ENCODE assay signal across 25 cellular contexts in genomic region chr4:13703096-13703495, GRCh38.
"Had no signal": no experiment of that assay in that cellular context is flagged by ENCODE, and none has a peak within 500 bp of the region (broad histone marks: within the 10 kb centered on the region; RNA-seq: fewer than 3 reads in every experiment).

No MANE protein-coding gene starts in this region.

- H3K4me3 ChIP-seq: adrenal gland, body of pancreas, cardiac muscle cell, colonic mucosa, gastrocnemius medialis, hepatocyte, right atrium auricular region, spleen, tibial nerve had no signal

- H3K4me2 ChIP-seq: hepatocyte had no signal

- DNase-seq: activated CD4-positive, alpha-beta T cell treated with anti-CD3 and anti-CD28 coated beads for 4 hours; activated CD4-positive, alpha-beta T cell treated with anti-CD3 and anti-CD28 coated beads, Interleukin-2, amount 50 U/mL, for 48 hours; activated CD8-positive, alpha-beta memory T cell treated with anti-CD3 and anti-CD28 coated beads for 24 hours; activated effector memory CD4-positive, alpha-beta T cell treated with Interleukin-2 at 50 U/mL for 16 hours; activated naive CD4-positive, alpha-beta T cell treated with anti-CD3 and anti-CD28 coated beads for 36 hours; activated naive CD8-positive, alpha-beta T cell treated with anti-CD3 and anti-CD28 coated beads for 36 hours; adrenal gland; aorta; body of pancreas; cerebellar nuclear complex; colonic mucosa; effector CD8-positive, alpha-beta T cell; gastrocnemius medialis; islet precursor cell; mammary epithelial cell; naive B cell; spleen; stimulated activated naive CD4-positive, alpha-beta T cell treated with Interleukin-2 at 50 U/mL for 16 hours; T-helper 2 cell had no signal

- H3K36me3 Mint-ChIP-seq: activated naive CD8-positive, alpha-beta T cell treated with anti-CD3 and anti-CD28 coated beads for 36 hours; mesothelial cell of epicardium; naive B cell had no signal

- H3K9me3 ChIP-seq: adrenal gland, body of pancreas, colonic mucosa, gastrocnemius medialis, right atrium auricular region, spleen, tibial nerve had no signal

- ATAC-seq: body of pancreas, gastrocnemius medialis had no signal

- H3K4me3 Mint-ChIP-seq: activated naive CD4-positive, alpha-beta T cell treated with anti-CD3 and anti-CD28 coated beads for 36 hours; activated naive CD8-positive, alpha-beta T cell treated with anti-CD3 and anti-CD28 coated beads for 36 hours; mesothelial cell of epicardium; naive B cell had no signal

- H3K4me1 Mint-ChIP-seq: activated naive CD8-positive, alpha-beta T cell treated with anti-CD3 and anti-CD28 coated beads for 36 hours had no signal

- H3K4me1 ChIP-seq: adrenal gland, colonic mucosa, gastrocnemius medialis, spleen, tibial nerve had no signal

- FAIRE-seq: endometrium had no signal

- H3K27ac ChIP-seq: adrenal gland, cardiac muscle cell, colonic mucosa, gastrocnemius medialis, spleen, tibial nerve had no signal

- H3K27ac Mint-ChIP-seq: activated naive CD4-positive, alpha-beta T cell treated with anti-CD3 and anti-CD28 coated beads for 36 hours; activated naive CD8-positive, alpha-beta T cell treated with anti-CD3 and anti-CD28 coated beads for 36 hours; mesothelial cell of epicardium had no signal

- H3K9me3 Mint-ChIP-seq: activated naive CD4-positive, alpha-beta T cell treated with anti-CD3 and anti-CD28 coated beads for 36 hours; activated naive CD8-positive, alpha-beta T cell treated with anti-CD3 and anti-CD28 coated beads for 36 hours; mesothelial cell of epicardium had no signal
